ENCODE assay signal across 8 cellular contexts in the genomic region with DNA sequence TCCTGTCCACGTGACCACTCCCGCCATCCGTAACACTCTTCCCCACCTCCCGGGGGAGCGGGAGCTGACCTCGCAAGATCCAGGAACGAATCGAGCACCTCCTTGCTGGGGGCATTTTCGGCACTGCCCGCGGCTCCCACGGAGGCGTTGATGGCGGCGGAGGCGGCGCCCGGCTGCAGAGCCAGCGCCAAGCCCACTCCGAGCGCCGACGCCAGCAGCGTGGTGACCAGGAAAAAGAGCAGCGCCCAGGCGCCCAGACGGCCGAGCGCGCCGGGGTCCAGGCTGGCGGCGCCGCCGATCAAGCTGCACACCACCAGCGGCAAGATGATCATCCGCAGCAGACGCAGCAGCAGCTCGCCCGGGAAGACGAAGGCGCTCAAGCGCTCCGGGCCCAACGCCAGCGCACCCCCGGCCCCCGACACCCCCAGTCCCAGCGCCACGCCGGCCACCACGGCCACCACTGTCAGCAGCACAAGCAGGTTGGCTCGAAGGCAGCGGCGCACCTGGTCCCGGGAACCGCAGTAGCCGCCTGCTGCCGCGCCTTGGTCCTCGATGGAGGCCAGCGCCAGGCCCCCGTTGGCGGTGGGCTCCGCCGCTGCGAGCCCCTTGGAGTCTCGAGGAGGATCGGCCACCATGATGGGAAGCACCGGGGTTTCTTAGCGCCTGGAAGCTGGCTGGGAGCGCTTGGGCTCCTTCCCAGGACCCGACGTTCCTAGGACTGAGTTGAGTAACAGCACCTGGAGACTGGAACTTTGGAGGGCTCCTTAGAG. TPM values are rescaled to one million over a fixed set of nuclear protein-coding genes. Genes with fewer than 3 reads are reported as not detected.
A peak's percentile ranks its signal among the peaks of the same experiment; 100 is the strongest.
DNase-seq lines count a peak whose midpoint lies in the region; ATAC-seq and TF ChIP-seq lines count a peak whose summit lies in the region.

No MANE protein-coding gene starts in this region.

- H3K4me3 Mint-ChIP-seq in activated naive CD8-positive, alpha-beta T cell, result peak overlapping the region; percentile 97

- H3K27ac Mint-ChIP-seq in activated naive CD8-positive, alpha-beta T cell, result peak overlapping the region; percentile 97

- H3K27ac ChIP-seq in heart right ventricle, result peak overlapping the region; percentile 63 to 93 (median 88)
- peak overlapping the region; percentile 89 to 92 for H3K27ac ChIP-seq in prostate gland

- peaks cover 0 to 10% (median 0%) of the 10 kb centered on the region in 9 donors for H3K36me3 ChIP-seq in heart right ventricle
- H3K36me3 ChIP-seq in prostate gland, result no peaks in the 10 kb centered on the region

- peaks cover 20% of the 10 kb centered on the region for H3K36me3 Mint-ChIP-seq in activated naive CD8-positive, alpha-beta T cell

- H3K27me3 Mint-ChIP-seq in activated naive CD8-positive, alpha-beta T cell, result no peaks in the 10 kb centered on the region

- 1% methylated on average over 74 of the region's 74 CpGs for WGBS in heart right ventricle, 2 donors
- WGBS in prostate gland, result under 1% methylated on average over 63 of the region's 74 CpGs

- TF ChIP-seq CTCF in heart right ventricle (IDR thresholded peaks at IDR 0.05) (no peak), prostate gland (IDR thresholded peaks at IDR 0.05) (peak in 2 of 4 experiments; percentile 5 to 9)

- peak; percentile 25 for DNase-seq in A172 (ENCODE audit: low spot score)
- DNase-seq in heart right ventricle, result peak; percentile 44 to 57
- DNase-seq in prostate gland (ENCODE audit: low spot score), result no peak
- no peak for DNase-seq in NCI-H1048 (lab: John Stamatoyannopoulos, UW)

- TF ChIP-seq POLR2A in GM19099 (IDR thresholded peaks at IDR 0.05; ENCODE audit: extremely low read depth, insufficient read length, low read depth) (peak; percentile 19), prostate gland (IDR thresholded peaks at IDR 0.05) (no peak)

- H3K4me1 ChIP-seq in heart right ventricle (peaks cover 9 to 53% (median 40%) of the 10 kb centered on the region in 9 donors), prostate gland (replicated peaks) (peaks cover 13% of the 10 kb centered on the region)

- peaks cover 0 to 6% (median 0%) of the 10 kb centered on the region in 7 donors for H3K27me3 ChIP-seq in heart right ventricle
- H3K27me3 ChIP-seq in prostate gland (replicated peaks; ENCODE audit: insufficient read depth), result no peaks in the 10 kb centered on the region

- H3K9me3 ChIP-seq in heart right ventricle, result no peaks in the 10 kb centered on the region
- no peaks in the 10 kb centered on the region for H3K9me3 ChIP-seq in prostate gland

- ATAC-seq in heart right ventricle (peak; percentile 6 to 61 (median 28)), HG03039 (IDR thresholded peaks at IDR 0.05; ENCODE audit: unreplicated experiment) (no peak)

- peak overlapping the region; percentile 53 to 87 (median 68) for H3K4me3 ChIP-seq in heart right ventricle
- H3K4me3 ChIP-seq in prostate gland, result peak overlapping the region; percentile 76 to 93

- intact Hi-C loops in heart right ventricle (cut with DNase I), result loop anchor here in 3 of 10 donors (10.0 kb wide), 1 partner anchor 47 kb away; no protein-coding TSS in a partner anchor
- intact Hi-C loops in prostate gland (cut with DNase I), result loop anchor here (2.0 to 5.0 kb wide), 2 partner anchors 31 to 45 kb away; no protein-coding TSS in a partner anchor

- H3K4me1 Mint-ChIP-seq in activated naive CD8-positive, alpha-beta T cell (ENCODE audit: low read depth), result peaks cover 46% of the 10 kb centered on the region

- H3K9me3 Mint-ChIP-seq in activated naive CD8-positive, alpha-beta T cell (ENCODE audit: low read depth), result no peaks in the 10 kb centered on the region

TF ChIP-seq in PFSK-1, 5 proteins besides CTCF, POLR2A, EP300 and RAD21:
- TF ChIP-seq, protein P1, sequence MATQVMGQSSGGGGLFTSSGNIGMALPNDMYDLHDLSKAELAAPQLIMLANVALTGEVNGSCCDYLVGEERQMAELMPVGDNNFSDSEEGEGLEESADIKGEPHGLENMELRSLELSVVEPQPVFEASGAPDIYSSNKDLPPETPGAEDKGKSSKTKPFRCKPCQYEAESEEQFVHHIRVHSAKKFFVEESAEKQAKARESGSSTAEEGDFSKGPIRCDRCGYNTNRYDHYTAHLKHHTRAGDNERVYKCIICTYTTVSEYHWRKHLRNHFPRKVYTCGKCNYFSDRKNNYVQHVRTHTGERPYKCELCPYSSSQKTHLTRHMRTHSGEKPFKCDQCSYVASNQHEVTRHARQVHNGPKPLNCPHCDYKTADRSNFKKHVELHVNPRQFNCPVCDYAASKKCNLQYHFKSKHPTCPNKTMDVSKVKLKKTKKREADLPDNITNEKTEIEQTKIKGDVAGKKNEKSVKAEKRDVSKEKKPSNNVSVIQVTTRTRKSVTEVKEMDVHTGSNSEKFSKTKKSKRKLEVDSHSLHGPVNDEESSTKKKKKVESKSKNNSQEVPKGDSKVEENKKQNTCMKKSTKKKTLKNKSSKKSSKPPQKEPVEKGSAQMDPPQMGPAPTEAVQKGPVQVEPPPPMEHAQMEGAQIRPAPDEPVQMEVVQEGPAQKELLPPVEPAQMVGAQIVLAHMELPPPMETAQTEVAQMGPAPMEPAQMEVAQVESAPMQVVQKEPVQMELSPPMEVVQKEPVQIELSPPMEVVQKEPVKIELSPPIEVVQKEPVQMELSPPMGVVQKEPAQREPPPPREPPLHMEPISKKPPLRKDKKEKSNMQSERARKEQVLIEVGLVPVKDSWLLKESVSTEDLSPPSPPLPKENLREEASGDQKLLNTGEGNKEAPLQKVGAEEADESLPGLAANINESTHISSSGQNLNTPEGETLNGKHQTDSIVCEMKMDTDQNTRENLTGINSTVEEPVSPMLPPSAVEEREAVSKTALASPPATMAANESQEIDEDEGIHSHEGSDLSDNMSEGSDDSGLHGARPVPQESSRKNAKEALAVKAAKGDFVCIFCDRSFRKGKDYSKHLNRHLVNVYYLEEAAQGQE (IDR thresholded peaks at IDR 0.05; ENCODE audit: insufficient read depth in 1 of 2, low read depth in 2 of 2, low read length in 2 of 2), result peak in 1 of 2 experiments; percentile 20; a peak in 1 of 4 replicates
- TF ChIP-seq FOXP2 (optimal IDR thresholded peaks at IDR 0.05; ENCODE audit: borderline replicate concordance, extremely low read depth, extremely low read length, insufficient read depth), result peak; percentile 13
- TF ChIP-seq SIN3A (IDR thresholded peaks at IDR 0.05; ENCODE audit: borderline replicate concordance, insufficient read depth, low read length), result no peak; the same call in 1 of the 2 replicates
TF ChIP-seq in PFSK-1: peak in this region for 2.

RNA-seq across cellular contexts. Expression of a gene that starts 0.9 kb away (rescaled TPM):
- total RNA-seq in A172 (2014; rRNA removed; shearing (Covaris generic)), result 57.2 and 58.7 TPM in 2 replicates
- 617 TPM for polyA plus RNA-seq in PFSK-1 (2012; ENCODE audit: insufficient read length, low read depth)
- total RNA-seq in heart right ventricle (10 to 100 TPM in 2 of 10 donors, 1 to 10 TPM in 8; 3.2 to 17.7 (median 5.3) TPM), prostate gland (100 to 1,000 TPM; 122 to 214 TPM)
- polyA plus RNA-seq in heart right ventricle, result 10 to 100 TPM in 1 of 2 donors, 1 to 10 TPM in 1; 6.3 to 30.5 TPM

RNA-seq across cellular contexts. Expression of a gene that starts 41.3 kb away (rescaled TPM):
- total RNA-seq in A172 (2014; rRNA removed; shearing (Covaris generic)), result 35.5 and 47.9 TPM in 2 replicates
- 191 TPM for polyA plus RNA-seq in PFSK-1 (2012; ENCODE audit: insufficient read length, low read depth)
- 10 to 100 TPM; 43.3 to 56.1 (median 50.0) TPM for total RNA-seq in heart right ventricle
- 10 to 100 TPM; 50.4 to 63.3 TPM for polyA plus RNA-seq in heart right ventricle
- 100 to 1,000 TPM in 1 of 2 donors, 10 to 100 TPM in 1; 80.7 to 221 TPM for total RNA-seq in prostate gland

RNA-seq across cellular contexts. Expression of a gene that starts 41.7 kb away (rescaled TPM):
- 6.4 and 14.2 TPM in 2 replicates for total RNA-seq in A172 (2014; rRNA removed; shearing (Covaris generic))
- polyA plus RNA-seq in PFSK-1 (2012; ENCODE audit: insufficient read length, low read depth), result 37.5 TPM
- total RNA-seq in heart right ventricle (10 to 100 TPM; 14.6 to 22.8 (median 19.7) TPM), prostate gland (10 to 100 TPM; 15.2 to 32.0 TPM)
- 10 to 100 TPM; 13.0 to 20.3 TPM for polyA plus RNA-seq in heart right ventricle

Comparison
In these comparisons a context has a peak if more than half of its experiments do, and no peak if none do; other contexts are left out.
1. DNase-seq: peak in A172 (single experiment) and heart right ventricle (2 of 2); none in prostate gland (single experiment) and NCI-H1048 (single experiment).